8 cellular contexts compared by ENCODE assay signal in genomic region chr19:40444181-40445005, GRCh38. TPM values are rescaled to one million over a fixed set of nuclear protein-coding genes. Genes with fewer than 3 reads are reported as not detected.
DNase-seq lines count a peak whose midpoint lies in the region; ATAC-seq, FAIRE-seq and TF ChIP-seq lines count a peak whose summit lies in the region.

SERTAD3 (minus strand) TSS chr19:40444335; CDS start chr19:40442080, 2,255 bp downstream.

- H3K4me3 Mint-ChIP-seq in progenitor cell of endocrine pancreas (ENCODE audit: low read depth), result peak within 1 kb of the TSS; percentile 95

- peaks cover 7% of the 10 kb centered on the region for H3K36me3 Mint-ChIP-seq in progenitor cell of endocrine pancreas (ENCODE audit: insufficient read depth)

- H3K4me3 ChIP-seq in heart left ventricle (peak within 1 kb of the TSS; percentile 62 to 99 (median 90)), upper lobe of right lung (peak within 1 kb of the TSS; percentile 95)

- ATAC-seq in HG02840 (IDR thresholded peaks at IDR 0.05; ENCODE audit: low FRiP score, unreplicated experiment) (peak; percentile 65), heart left ventricle (peak; percentile 68 to 86 (median 84)), upper lobe of right lung (peak; percentile 89)

- H3K27ac ChIP-seq in adipose tissue (ENCODE audit: low read depth, low read length), result peak within 1 kb of the TSS; percentile 68
- H3K27ac ChIP-seq in heart left ventricle, result peak within 1 kb of the TSS; percentile 89 to 100 (median 98)
- H3K27ac ChIP-seq in upper lobe of right lung, result peak within 1 kb of the TSS; percentile 95

- H3K36me3 ChIP-seq in heart left ventricle, result peaks cover 0 to 53% (median 43%) of the 10 kb centered on the region in 9 donors
- peaks cover 42% of the 10 kb centered on the region for H3K36me3 ChIP-seq in upper lobe of right lung

- intact Hi-C loops in heart left ventricle (cut with DNase I) (loop anchor here in 4 of 10 donors (1.0 to 5.0 kb wide), 4 partner anchors 19 to 97 kb away; partner anchors contain the start of genes BLVRB (in 2 of the 4), C19orf47 (in 1 of the 4), PLD3 (in 1 of the 4) and SERTAD1 (in 1 of the 4)), upper lobe of right lung (cut with DNase I) (no loop called here)

- H3K9me3 ChIP-seq in heart left ventricle, result no peaks in the 10 kb centered on the region
- no peaks in the 10 kb centered on the region for H3K9me3 ChIP-seq in upper lobe of right lung

- TF ChIP-seq CTCF in heart left ventricle (IDR thresholded peaks at IDR 0.05) (peak in 6 of 12 donors; percentile 5 to 34 (median 22)), progenitor cell of endocrine pancreas (IDR thresholded peaks at IDR 0.05; ENCODE audit: unreplicated experiment) (no peak), upper lobe of right lung (IDR thresholded peaks at IDR 0.05) (no peak)

- no peaks in the 10 kb centered on the region for H3K9me3 Mint-ChIP-seq in progenitor cell of endocrine pancreas (ENCODE audit: low read depth)

- H3K27me3 ChIP-seq in heart left ventricle (no peaks in the 10 kb centered on the region), upper lobe of right lung (no peaks in the 10 kb centered on the region)

- peak; percentile 94 for FAIRE-seq in GM12891 (lab: Jason Lieb, UNC)

- WGBS in adipose tissue, 3 donors, result 1% methylated on average over 56 to 74 of the region's 74 CpGs
- 0 to 1% (median 0%) methylated on average over 55 to 74 of the region's 74 CpGs for WGBS in heart left ventricle, 4 donors

- no peaks in the 10 kb centered on the region for H3K27me3 Mint-ChIP-seq in progenitor cell of endocrine pancreas

- H3K4me1 ChIP-seq in heart left ventricle (peaks cover 5 to 31% (median 23%) of the 10 kb centered on the region in 12 donors), upper lobe of right lung (peaks cover 17% of the 10 kb centered on the region)

- H3K4me1 Mint-ChIP-seq in progenitor cell of endocrine pancreas (ENCODE audit: low read depth), result peaks cover 17% of the 10 kb centered on the region

- DNase-seq in GM12891 (ENCODE audit: insufficient read length, low spot score) (peak; percentile 93), NCI-H1436 treated with DMSO at 0.1 percent for 48 hours (lab: John Stamatoyannopoulos, UW) (peak; percentile 89), T follicular helper cell (ENCODE audit: low read depth) (peak; percentile 96), heart left ventricle (peak; percentile 97 to 99 (median 98)), progenitor cell of endocrine pancreas (ENCODE audit: low spot score, unreplicated experiment) (peak; percentile 97), upper lobe of right lung (peak; percentile 99)

- H3K27ac Mint-ChIP-seq in progenitor cell of endocrine pancreas, result peak within 1 kb of the TSS; percentile 99

- peak; percentile 64 for TF ChIP-seq POLR2A in GM12891 (IDR thresholded peaks at IDR 0.05; ENCODE audit: low read depth, low read length)
- TF ChIP-seq POLR2A in heart left ventricle (IDR thresholded peaks at IDR 0.05), result peak; percentile 89 to 95

TF ChIP-seq in GM12891, 5 proteins besides CTCF, POLR2A, EP300 and RAD21:
- peak; percentile 24; the same call in 1 of the 2 replicates for TF ChIP-seq SPI1 (IDR thresholded peaks at IDR 0.05; ENCODE audit: low read depth, low read length)
- TF ChIP-seq TAF1 (IDR thresholded peaks at IDR 0.05; ENCODE audit: low read depth, low read length), result peak; percentile 63
- TF ChIP-seq PAX5 (IDR thresholded peaks at IDR 0.05; ENCODE audit: insufficient read depth, low read length, severe bottlenecking), result no peak
- no peak for TF ChIP-seq POU2F2 (IDR thresholded peaks at IDR 0.05; ENCODE audit: low read depth, low read length)
- TF ChIP-seq POLR2AphosphoS5 (IDR thresholded peaks at IDR 0.05; ENCODE audit: low read depth, low read length), result peak; percentile 77

RNA-seq across cellular contexts. Expression of gene SERTAD3, which starts in this region (rescaled TPM):
- polyA plus RNA-seq in GM12891 (2012; ENCODE audit: low read depth, missing spikeins), result 8.8 TPM
- polyA plus RNA-seq in adipose tissue (10 to 100 TPM in 2 of 3 donors, 1 to 10 TPM in 1; 8.3 to 57.5 (median 13.3) TPM), heart left ventricle (10 to 100 TPM; 23.2 to 36.9 TPM)
- total RNA-seq in heart left ventricle (10 to 100 TPM; 17.6 to 38.7 (median 26.0) TPM), progenitor cell of endocrine pancreas (26.5 and 27.5 TPM in 2 replicates), upper lobe of right lung (32.6 TPM)

Comparison
In these comparisons a context has a peak if more than half of its experiments do, and no peak if none do; other contexts are left out.
1. Peak in every context shown above with its lines: DNase-seq, ATAC-seq, H3K4me3 ChIP-seq and H3K27ac ChIP-seq.